ENCODE assay signal across 26 cellular contexts in the genomic region with DNA sequence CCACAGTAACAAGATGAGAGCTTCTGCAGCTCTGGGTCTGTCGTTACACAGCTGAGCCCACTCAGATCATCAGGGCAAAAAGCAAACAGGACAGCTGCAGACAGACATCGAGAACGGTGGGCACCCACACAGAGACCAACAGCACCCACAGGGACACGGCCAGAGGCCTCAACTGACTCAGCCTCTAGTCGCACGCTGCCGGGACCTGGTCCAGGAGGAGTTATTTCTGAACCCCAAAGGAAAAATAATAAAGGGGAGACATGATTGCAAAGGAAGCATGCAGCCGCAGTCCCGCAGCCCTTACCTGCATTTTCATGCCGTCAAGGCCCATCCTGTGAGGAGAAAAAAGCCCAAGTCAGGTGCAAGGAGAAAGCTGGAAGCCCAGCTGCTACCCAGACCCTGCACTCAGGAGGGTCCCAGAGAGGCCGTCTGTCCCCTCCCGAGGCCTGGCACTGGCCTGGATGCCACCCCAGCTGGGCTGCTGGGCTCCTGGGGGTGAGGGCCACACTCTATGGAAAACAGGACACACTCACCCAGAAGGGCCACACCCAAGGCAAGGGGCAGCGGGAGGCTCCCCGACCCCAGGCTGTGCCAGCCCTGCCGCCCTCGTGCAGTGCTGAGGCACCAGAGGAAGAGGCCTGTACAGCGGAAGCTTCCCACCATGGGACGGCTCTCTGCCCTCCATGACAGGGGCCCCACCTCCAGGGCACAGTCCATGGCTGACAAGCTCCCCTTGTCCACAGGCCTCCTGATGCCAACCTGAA. TPM values are rescaled to one million over a fixed set of nuclear protein-coding genes. Genes with fewer than 3 reads are reported as not detected.
DNase-seq lines count a peak whose midpoint lies in the region; ATAC-seq and TF ChIP-seq lines count a peak whose summit lies in the region.
"Had no signal": no experiment of that assay in that cellular context is flagged by ENCODE, and none has a peak within 500 bp of the region (broad histone marks: within the 10 kb centered on the region; RNA-seq: fewer than 3 reads in every experiment).

No MANE protein-coding gene starts in this region.

- H3K27me3 ChIP-seq in neural progenitor cell (no peaks in the 10 kb centered on the region), tibial nerve (no peaks in the 10 kb centered on the region), WERI-Rb-1 (ENCODE audit: insufficient read depth, low read depth, severe bottlenecking) (no peaks in the 10 kb centered on the region)
- H3K27me3 ChIP-seq: brain microvascular endothelial cell, esophagus muscularis mucosa, foreskin keratinocyte, SJCRH30 had no signal

- H3F3A ChIP-seq in neural progenitor cell (ENCODE audit: low read depth): no peaks in the 10 kb centered on the region

- no peaks in the 10 kb centered on the region for H3K79me2 ChIP-seq in neural progenitor cell (ENCODE audit: low read depth)

- H3K4me3 ChIP-seq in neural progenitor cell (no peak overlapping the region), tibial nerve (no peak overlapping the region), WERI-Rb-1 (ENCODE audit: low read depth, low read length) (no peak overlapping the region)
- H3K4me3 ChIP-seq: esophagus muscularis mucosa, GM23338, SJCRH30, thoracic aorta had no signal

- peaks cover 8% of the 10 kb centered on the region for H3K4me1 Mint-ChIP-seq in brain
- H3K4me1 Mint-ChIP-seq in neural progenitor cell: no peaks in the 10 kb centered on the region
- H3K4me1 Mint-ChIP-seq: CD8-positive, alpha-beta memory T cell; GM23338; IgD-negative memory B cell had no signal

- no peaks in the 10 kb centered on the region for H4K20me1 ChIP-seq in neural progenitor cell (ENCODE audit: low read depth)

- H3K9ac ChIP-seq in neural progenitor cell: no peak overlapping the region

- WGBS in tibial nerve, 2 donors: 90% methylated on average over 18 of the region's 18 CpGs

- H3K27me3 Mint-ChIP-seq in brain (no peaks in the 10 kb centered on the region), neural progenitor cell (ENCODE audit: insufficient read depth, low read depth) (peaks cover 9% of the 10 kb centered on the region)
- H3K27me3 Mint-ChIP-seq: activated CD4-positive, alpha-beta memory T cell treated with anti-CD3 and anti-CD28 coated beads, Interleukin-2, amount 10 ng/mL, durations not matched to agents 7 days and 5 days; CD8-positive, alpha-beta memory T cell; IgD-negative memory B cell had no signal

- H3K27ac ChIP-seq in neural progenitor cell (no peak overlapping the region), tibial nerve (no peak overlapping the region), WERI-Rb-1 (no peak overlapping the region)
- H3K27ac ChIP-seq: brain microvascular endothelial cell, esophagus muscularis mucosa, foreskin keratinocyte, SJCRH30, thoracic aorta had no signal

- H3K4me1 ChIP-seq in neural progenitor cell: no peaks in the 10 kb centered on the region
- no peaks in the 10 kb centered on the region for H3K4me1 ChIP-seq in tibial nerve
- H3K4me1 ChIP-seq: esophagus muscularis mucosa, foreskin keratinocyte had no signal

- no peaks in the 10 kb centered on the region for H3K36me3 ChIP-seq in neural progenitor cell
- peaks cover 0 to 96% (median 12%) of the 10 kb centered on the region in 3 donors for H3K36me3 ChIP-seq in tibial nerve
- peaks cover 45% of the 10 kb centered on the region for H3K36me3 ChIP-seq in WERI-Rb-1
- H3K36me3 ChIP-seq: SJCRH30 had no signal

- TF ChIP-seq POLR2A in tibial nerve (IDR thresholded peaks at IDR 0.05): no peak

- H3K9me3 Mint-ChIP-seq in brain: no peaks in the 10 kb centered on the region
- H3K9me3 Mint-ChIP-seq in neural progenitor cell: no peaks in the 10 kb centered on the region
- H3K9me3 Mint-ChIP-seq: activated CD4-positive, alpha-beta memory T cell treated with anti-CD3 and anti-CD28 coated beads, Interleukin-2, amount 10 ng/mL, durations not matched to agents 7 days and 5 days; CD8-positive, alpha-beta memory T cell; GM23338; IgD-negative memory B cell had no signal

- H3K4me3 Mint-ChIP-seq in brain (no peak overlapping the region), neural progenitor cell (peak overlapping the region; percentile 43)
- H3K4me3 Mint-ChIP-seq: activated CD4-positive, alpha-beta memory T cell treated with anti-CD3 and anti-CD28 coated beads, Interleukin-2, amount 10 ng/mL, durations not matched to agents 7 days and 5 days; CD8-positive, alpha-beta memory T cell; GM23338; IgD-negative memory B cell had no signal

- H3K9me3 ChIP-seq in neural progenitor cell (ENCODE audit: low read depth) (no peaks in the 10 kb centered on the region), tibial nerve (no peaks in the 10 kb centered on the region), WERI-Rb-1 (ENCODE audit: severe bottlenecking) (no peaks in the 10 kb centered on the region)
- H3K9me3 ChIP-seq: esophagus muscularis mucosa, SJCRH30, thoracic aorta had no signal

- H3K27ac Mint-ChIP-seq in brain (peak overlapping the region in 3 of 5 experiments; percentile 69 to 92 (median 82)), neural progenitor cell (no peak overlapping the region)
- H3K27ac Mint-ChIP-seq: activated CD4-positive, alpha-beta memory T cell treated with anti-CD3 and anti-CD28 coated beads, Interleukin-2, amount 10 ng/mL, durations not matched to agents 7 days and 5 days; CD8-positive, alpha-beta memory T cell had no signal

- peaks cover 20% of the 10 kb centered on the region for H3K36me3 Mint-ChIP-seq in brain
- H3K36me3 Mint-ChIP-seq in neural progenitor cell: peaks cover 12% of the 10 kb centered on the region
- H3K36me3 Mint-ChIP-seq: IgD-negative memory B cell had no signal

- intact Hi-C loops in cardiac septum (cut with DNase I): no loop called here
- intact Hi-C loops in left ventricle myocardium superior (cut with micrococcal nuclease): no loop called here

- ATAC-seq in left ventricle myocardium superior: no peak
- no peak for ATAC-seq in GM19467 (IDR thresholded peaks at IDR 0.05; ENCODE audit: unreplicated experiment)
- ATAC-seq: foreskin keratinocyte, GM23338 had no signal

- H2AFZ ChIP-seq in neural progenitor cell (replicated peaks): no peak overlapping the region
- H2AFZ ChIP-seq: GM23338 had no signal

- TF ChIP-seq CTCF in brain (conservative IDR thresholded peaks at IDR 0.05) (no peak), neural progenitor cell (IDR thresholded peaks at IDR 0.05) (no peak), tibial nerve (IDR thresholded peaks at IDR 0.05) (no peak), WERI-Rb-1 (IDR thresholded peaks at IDR 0.05; ENCODE audit: low read depth, low read length) (no peak)

- H3K4me2 ChIP-seq in neural progenitor cell: no peak overlapping the region
- H3K4me2 ChIP-seq: GM23338 had no signal

- DNase-seq in cardiac septum (ENCODE audit: low spot score): peak; percentile 63
- no peak for DNase-seq in left ventricle myocardium superior
- DNase-seq in neural progenitor cell (ENCODE audit: low spot score): no peak
- DNase-seq in tibial nerve (ENCODE audit: low spot score in 2 of 2): no peak
- no peak for DNase-seq in cortex of kidney (lab: John Stamatoyannopoulos, UW)
- DNase-seq in WERI-Rb-1: no peak
- DNase-seq: activated CD4-positive, alpha-beta memory T cell treated with anti-CD3 and anti-CD28 coated beads, Interleukin-2, amount 10 ng/mL, durations not matched to agents 7 days and 5 days; activated CD4-positive, CD25-positive, alpha-beta regulatory T cell treated with anti-CD3 and anti-CD28 coated beads, Interleukin-2, amount 50 U/mL, for 72 hours; activated gamma-delta T cell; brain microvascular endothelial cell; CD8-positive, alpha-beta memory T cell; DMS153; effector memory CD4-positive, alpha-beta T cell; foreskin keratinocyte; NCI-H1048; NCI-H187 treated with DMSO at 0.1 percent for 48 hours; NCI-H526; nucleus accumbens; SJCRH30; stimulated activated naive CD4-positive, alpha-beta T cell treated with Interleukin-2 at 50 U/mL for 16 hours had no signal

- no peak for TF ChIP-seq EP300 in tibial nerve (IDR thresholded peaks at IDR 0.05)

RNA-seq across cellular contexts. Expression of gene LSS, which starts 15.7 kb away (rescaled TPM):
- total RNA-seq in cardiac septum (34.9 TPM), left ventricle myocardium superior (58.3 TPM), neural progenitor cell (ENCODE audit: low replicate concordance) (26.7 and 90.5 TPM in 2 replicates), tibial nerve (100 to 1,000 TPM in 1 of 4 donors, 10 to 100 TPM in 3; 69.3 to 132 (median 80.6) TPM)
- 47.6 TPM for polyA plus RNA-seq in brain (ENCODE audit: insufficient read depth, low read depth, low replicate concordance)

RNA-seq across cellular contexts. Expression of gene SPATC1L, which starts 28.6 kb away (rescaled TPM):
- total RNA-seq in cardiac septum (7.3 TPM), left ventricle myocardium superior (12.0 TPM), neural progenitor cell (ENCODE audit: low replicate concordance) (5.1 and 20.2 TPM in 2 replicates), tibial nerve (10 to 100 TPM in 1 of 4 donors, 1 to 10 TPM in 3; 4.5 to 12.9 (median 8.0) TPM)
- 44.7 TPM for polyA plus RNA-seq in brain (ENCODE audit: insufficient read depth, low read depth, low replicate concordance)

RNA-seq across cellular contexts. Expression of gene FTCD, which starts 57.5 kb away (rescaled TPM):
- total RNA-seq in cardiac septum (0.83 TPM), left ventricle myocardium superior (1.5 TPM), neural progenitor cell (ENCODE audit: low replicate concordance) (0.96 TPM in 1 of 2 replicates, not detected in the other), tibial nerve (10 to 100 TPM in 1 of 4 donors, 1 to 10 TPM in 3; 2.2 to 21.2 (median 2.5) TPM)
- polyA plus RNA-seq in brain (ENCODE audit: insufficient read depth, low read depth, low replicate concordance): 4.5 TPM
- total RNA-seq: CD8-positive, alpha-beta memory T cell; foreskin keratinocyte; SJCRH30 had no signal
- polyA plus RNA-seq: CD8-positive, alpha-beta memory T cell; foreskin keratinocyte; IgD-negative memory B cell had no signal
